ENCODE assay signal across 34 cellular contexts in genomic region chr11:120878781-120879180, GRCh38.
DNase-seq lines count a peak whose midpoint lies in the region; ATAC-seq, FAIRE-seq and TF ChIP-seq lines count a peak whose summit lies in the region.
"Had no signal": no experiment of that assay in that cellular context is flagged by ENCODE, and none has a peak within 500 bp of the region (broad histone marks: within the 10 kb centered on the region; RNA-seq: fewer than 3 reads in every experiment).

No MANE protein-coding gene starts in this region.

- H2BK12ac ChIP-seq in trophoblast cell (ENCODE audit: low read length) = no peak overlapping the region

- peaks cover 18 to 31% (median 21%) of the 10 kb centered on the region in 3 donors for H3K27me3 Mint-ChIP-seq in immature natural killer cell (ENCODE audit: low read depth in 3 of 3)
- H3K27me3 Mint-ChIP-seq: CD4-positive, CD25-positive, alpha-beta regulatory T cell had no signal

- no peak overlapping the region for H2AK5ac ChIP-seq in trophoblast cell (ENCODE audit: low read length)

- H3K4me1 ChIP-seq in osteoblast (ENCODE audit: insufficient read depth, low read length) (peaks cover 16% of the 10 kb centered on the region), trophoblast cell (ENCODE audit: control insufficient read depth in 1 of 2, insufficient read depth in 2 of 2, low read length in 2 of 2) (peaks cover 0 to 2% of the 10 kb centered on the region in 2 experiments)
- H3K4me1 ChIP-seq: A549, BE2C, Caco-2 had no signal

- H3K36me3 Mint-ChIP-seq in immature natural killer cell = peaks cover 6 to 17% (median 7%) of the 10 kb centered on the region in 3 donors
- H3K36me3 Mint-ChIP-seq: CD14-positive monocyte; CD4-positive, alpha-beta memory T cell; CD8-positive, alpha-beta memory T cell; CD8-positive, alpha-beta T cell had no signal

- H2BK120ac ChIP-seq in trophoblast cell (ENCODE audit: insufficient read depth, low read length, poor library complexity) = no peak overlapping the region

- H2BK5ac ChIP-seq in trophoblast cell (ENCODE audit: low read depth, low read length, poor library complexity) = no peak overlapping the region

- H3K27ac Mint-ChIP-seq in immature natural killer cell = peak overlapping the region in 4 of 6 donors; percentile 31 to 67 (median 34)
- H3K27ac Mint-ChIP-seq: B cell; CD14-positive monocyte; CD4-positive, alpha-beta memory T cell; CD4-positive, alpha-beta T cell; CD4-positive, CD25-positive, alpha-beta regulatory T cell; CD8-positive, alpha-beta memory T cell; CD8-positive, alpha-beta T cell had no signal

- H3K27ac ChIP-seq in osteoblast (ENCODE audit: low read depth, low read length) (no peak overlapping the region), trophoblast cell (ENCODE audit: low read depth, low read length) (no peak overlapping the region)
- H3K27ac ChIP-seq: 22Rv1; A549; BLaER1; BLaER1 treated with 17β-estradiol and CSF1 and Interleukin-3, amounts not matched to agents 10 nM and 100 nM; C4-2B had no signal

- no peak overlapping the region for H4K12ac ChIP-seq in trophoblast cell (ENCODE audit: low read depth, low read length)

- no peaks in the 10 kb centered on the region for H4K20me1 ChIP-seq in osteoblast (ENCODE audit: insufficient read depth, low read length)
- H4K20me1 ChIP-seq: BLaER1; BLaER1 treated with 17β-estradiol and CSF1 and Interleukin-3, amounts not matched to agents 10 nM and 100 nM had no signal

- H3K79me2 ChIP-seq in osteoblast (ENCODE audit: insufficient read depth, low read length) = no peaks in the 10 kb centered on the region
- no peaks in the 10 kb centered on the region for H3K79me2 ChIP-seq in trophoblast cell (ENCODE audit: control insufficient read depth, insufficient read depth, low read length, poor library complexity)

- no peak for TF ChIP-seq CTCF in osteoblast (IDR thresholded peaks at IDR 0.05; ENCODE audit: extremely low read depth, low read depth, low read length)

- H3K4me3 Mint-ChIP-seq in immature natural killer cell = no peak overlapping the region
- H3K4me3 Mint-ChIP-seq: B cell; CD14-positive monocyte; CD4-positive, alpha-beta memory T cell; CD4-positive, alpha-beta T cell; CD4-positive, CD25-positive, alpha-beta regulatory T cell; CD8-positive, alpha-beta memory T cell; CD8-positive, alpha-beta T cell had no signal

- H3K23ac ChIP-seq in trophoblast cell (ENCODE audit: low read length) = no peak overlapping the region

- DNase-seq in immature natural killer cell (no peak), osteoblast (ENCODE audit: insufficient read length, low spot score, missing footprints) (peak; percentile 14), trophoblast cell (peak; percentile 57 to 87), GM12891 (ENCODE audit: insufficient read length, low spot score) (no peak)
- no peak for DNase-seq in stimulated activated CD4-positive, alpha-beta T cell treated with anti-CD3 and anti-CD28 coated beads, Interleukin-1b, Interleukin-23, amount 100 ng/mL, for 48 hours
- DNase-seq: 8988T; ACHN; AML-193; BE2C; C1 segment of cervical spinal cord; Caco-2; Calu3; CD4-positive, alpha-beta memory T cell; CD4-positive, alpha-beta T cell; CD4-positive, CD25-positive, alpha-beta regulatory T cell; CD8-positive, alpha-beta memory T cell; CD8-positive, alpha-beta T cell; COR-L47; DMS 273 treated with DMSO at 0.1 percent for 48 hours; DMS153; DMS53; DMS79; DND-41; EL had no signal

- no peak overlapping the region for H3K18ac ChIP-seq in trophoblast cell (ENCODE audit: low read length)

- H3K4me2 ChIP-seq in osteoblast (ENCODE audit: insufficient read depth, low read length) (no peak overlapping the region), trophoblast cell (ENCODE audit: low read length) (no peak overlapping the region)
- H3K4me2 ChIP-seq: A549, BLaER1 had no signal

- H2AFZ ChIP-seq in osteoblast (ENCODE audit: low read length) (no peak overlapping the region), trophoblast cell (ENCODE audit: insufficient read depth, low read length, poor library complexity) (no peak overlapping the region)

- no peak for FAIRE-seq in GM12891 (lab: Jason Lieb, UNC)
- FAIRE-seq: A204.1, A549, D721Med had no signal

- H3K4ac ChIP-seq in trophoblast cell (ENCODE audit: low read depth, low read length) = no peak overlapping the region

- H3K36me3 ChIP-seq in osteoblast (ENCODE audit: insufficient read depth, low read length) (no peaks in the 10 kb centered on the region), trophoblast cell (ENCODE audit: control insufficient read depth in 1 of 2, insufficient read depth in 2 of 2, low read length in 2 of 2) (no peaks in the 10 kb centered on the region)
- H3K36me3 ChIP-seq: BE2C; BLaER1; BLaER1 treated with 17β-estradiol and CSF1 and Interleukin-3, amounts not matched to agents 10 nM and 100 nM had no signal

- H3K4me3 ChIP-seq in osteoblast (ENCODE audit: insufficient read depth, low read length) = no peak overlapping the region
- H3K4me3 ChIP-seq in trophoblast cell (ENCODE audit: low read depth, low read length) = no peak overlapping the region
- H3K4me3 ChIP-seq: A549; BLaER1; BLaER1 treated with 17β-estradiol and CSF1 and Interleukin-3, amounts not matched to agents 10 nM and 100 nM had no signal

- H3K79me1 ChIP-seq in trophoblast cell (ENCODE audit: low read length) = no peaks in the 10 kb centered on the region

- peaks cover 0 to 9% (median 2%) of the 10 kb centered on the region in 6 donors for H3K9me3 Mint-ChIP-seq in immature natural killer cell

- no CpG with 5 or more reads among the region's 6 CpGs for WGBS in trophoblast cell (ENCODE audit: extremely low coverage, insufficient coverage, insufficient read length)

- no peaks in the 10 kb centered on the region for H3K27me3 ChIP-seq in osteoblast (ENCODE audit: insufficient read depth, low read length)
- H3K27me3 ChIP-seq in trophoblast cell (ENCODE audit: insufficient read depth, low read length) = no peaks in the 10 kb centered on the region
- H3K27me3 ChIP-seq: BE2C, BLaER1 had no signal

- H4K91ac ChIP-seq in trophoblast cell (ENCODE audit: low read depth, low read length) = no peak overlapping the region

- TF ChIP-seq POLR2A in GM12891 (IDR thresholded peaks at IDR 0.05; ENCODE audit: low read depth, low read length) = no peak

- H3K9me3 ChIP-seq in osteoblast (ENCODE audit: low read depth, low read length) (no peaks in the 10 kb centered on the region), trophoblast cell (ENCODE audit: insufficient read depth, low read depth, low read length) (peaks cover 3% of the 10 kb centered on the region)
- H3K9me3 ChIP-seq: A549; BE2C; BLaER1; BLaER1 treated with 17β-estradiol and CSF1 and Interleukin-3, amounts not matched to agents 10 nM and 100 nM; Caco-2 had no signal

- H3K4me1 Mint-ChIP-seq in immature natural killer cell = peaks cover 43 to 50% of the 10 kb centered on the region in 2 donors
- H3K4me1 Mint-ChIP-seq: B cell; CD14-positive monocyte; CD4-positive, alpha-beta memory T cell; CD4-positive, CD25-positive, alpha-beta regulatory T cell; CD8-positive, alpha-beta memory T cell had no signal

- ATAC-seq in HG02885 (IDR thresholded peaks at IDR 0.05; ENCODE audit: poor library complexity, unreplicated experiment) = no peak
- ATAC-seq: A549; CD8-positive, alpha-beta T cell had no signal

- H3K14ac ChIP-seq in trophoblast cell (ENCODE audit: low read length) = no peak overlapping the region

- H3K9ac ChIP-seq in trophoblast cell (ENCODE audit: low read length) = no peak overlapping the region
- H3K9ac ChIP-seq: BLaER1; BLaER1 treated with 17β-estradiol and CSF1 and Interleukin-3, amounts not matched to agents 10 nM and 100 nM had no signal

- no peak overlapping the region for H4K8ac ChIP-seq in trophoblast cell (ENCODE audit: low read depth, low read length)

TF ChIP-seq in GM12891, 5 proteins besides CTCF, POLR2A, EP300 and RAD21:
- TF ChIP-seq POLR2AphosphoS5 (IDR thresholded peaks at IDR 0.05; ENCODE audit: low read depth, low read length) (no peak), TAF1 (IDR thresholded peaks at IDR 0.05; ENCODE audit: low read depth, low read length) (no peak), SPI1 (IDR thresholded peaks at IDR 0.05; ENCODE audit: low read depth, low read length) (no peak), PAX5 (IDR thresholded peaks at IDR 0.05; ENCODE audit: insufficient read depth, low read length, severe bottlenecking) (no peak), POU2F2 (IDR thresholded peaks at IDR 0.05; ENCODE audit: low read depth, low read length) (no peak)

Comparison
In these comparisons a context has a peak if more than half of its experiments do, and no peak if none do; other contexts are left out.
1. DNase-seq: peak in osteoblast (single experiment) and trophoblast cell (2 of 2); none in immature natural killer cell (0 of 3), GM12891 (single experiment) and stimulated activated CD4-positive, alpha-beta T cell treated with anti-CD3 and anti-CD28 coated beads, Interleukin-1b, Interleukin-23, amount 100 ng/mL, for 48 hours (single experiment).